Comparison of ENCODE assay signal across 27 cellular contexts in genomic region chr4:127239902-127240575, GRCh38.
"Had no signal": no experiment of that assay in that cellular context is flagged by ENCODE, and none has a peak within 500 bp of the region (broad histone marks: within the 10 kb centered on the region; RNA-seq: fewer than 3 reads in every experiment).

No MANE protein-coding gene starts in this region.

- H3K27me3 Mint-ChIP-seq: activated B cell treated with CpG ODN at 0.5 μM for 24 hours; activated CD8-positive, alpha-beta memory T cell treated with anti-CD3 and anti-CD28 coated beads, Interleukin-2, amount 10 ng/mL, durations not matched to agents 7 days and 5 days; central memory CD8-positive, alpha-beta T cell; dendritic cell treated with granulocyte-macrophage colony-stimulating factor and Interleukin-4, amounts not matched to agents 40 ng/mL and 50 ng/mL, for 4 days; naive thymus-derived CD4-positive, alpha-beta T cell had no signal

- H3K4me3 ChIP-seq: esophagus muscularis mucosa, testis, transverse colon had no signal

- H3K4me1 ChIP-seq: esophagus muscularis mucosa, testis, transverse colon had no signal

- DNase-seq: activated B cell treated with CpG ODN at 0.5 μM for 24 hours; activated CD8-positive, alpha-beta memory T cell treated with anti-CD3 and anti-CD28 coated beads, Interleukin-2, amount 10 ng/mL, durations not matched to agents 7 days and 5 days; activated CD8-positive, alpha-beta T cell treated with anti-CD3 and anti-CD28 coated beads, Interleukin-2, amount 10 ng/mL, durations not matched to agents 7 days and 5 days; activated T-cell treated with anti-CD3 and anti-CD28 coated beads, Interleukin-2, amount 50 U/mL, for 48 hours; anterior cingulate cortex; endodermal cell; head of caudate nucleus; hippocampal formation; left cardiac atrium; mammary epithelial cell; naive thymus-derived CD4-positive, alpha-beta T cell; nucleus accumbens; posterior cingulate gyrus; right cardiac atrium; stimulated activated CD4-positive, alpha-beta T cell treated with anti-CD3 and anti-CD28 coated beads, Interleukin-12 subunit alpha, Interleukin-12 subunit beta, amount 100 ng/mL, for 4 hours; stimulated activated CD4-positive, alpha-beta T cell treated with anti-CD3 and anti-CD28 coated beads, Interleukin-4, amount 100 ng/mL, for 1 hour; stimulated activated naive CD8-positive, alpha-beta T cell treated with anti-CD3 and anti-CD28 coated beads, Interleukin-15, Interleukin-2, amounts not matched to agents 100 U/mL and 50 U/mL, for 24 hours; testis; transverse colon had no signal

- H3K9me3 Mint-ChIP-seq: activated B cell treated with CpG ODN at 0.5 μM for 24 hours; activated T-helper 2 cell treated with anti-CD3 and anti-CD28 coated beads, Interferon-gamma antibody, Interleukin-2, Interleukin-4, amounts not matched to agents 10 μg/mL and 5 μg/mL and 100 μg/mL, durations not matched to agents 14 hours and 24 hours and 36 hours; dendritic cell treated with granulocyte-macrophage colony-stimulating factor and Interleukin-4, amounts not matched to agents 40 ng/mL and 50 ng/mL, for 4 days; endodermal cell; mesothelial cell of epicardium had no signal

- H3K9me3 ChIP-seq: esophagus muscularis mucosa, testis, transverse colon had no signal

- H3K36me3 ChIP-seq: esophagus muscularis mucosa, transverse colon had no signal

- ATAC-seq: activated CD8-positive, alpha-beta memory T cell treated with anti-CD3 and anti-CD28 coated beads, Interleukin-2, amount 10 ng/mL, durations not matched to agents 7 days and 5 days; activated CD8-positive, alpha-beta T cell treated with anti-CD3 and anti-CD28 coated beads, Interleukin-2, amount 10 ng/mL, durations not matched to agents 7 days and 5 days; activated naive CD4-positive, alpha-beta T cell treated with anti-CD3 and anti-CD28 coated beads, Interleukin-2, amount 50 U/mL, for 72 hours; left cardiac atrium; naive thymus-derived CD4-positive, alpha-beta T cell; right cardiac atrium; stimulated activated naive CD8-positive, alpha-beta T cell treated with anti-CD3 and anti-CD28 coated beads, Interleukin-15, Interleukin-2, amounts not matched to agents 100 U/mL and 50 U/mL, for 24 hours had no signal

- H3K4me3 Mint-ChIP-seq: activated B cell treated with CpG ODN at 0.5 μM for 24 hours; activated CD8-positive, alpha-beta memory T cell treated with anti-CD3 and anti-CD28 coated beads, Interleukin-2, amount 10 ng/mL, durations not matched to agents 7 days and 5 days; activated CD8-positive, alpha-beta T cell treated with anti-CD3 and anti-CD28 coated beads, Interleukin-2, amount 10 ng/mL, durations not matched to agents 7 days and 5 days; central memory CD8-positive, alpha-beta T cell; dendritic cell treated with granulocyte-macrophage colony-stimulating factor and Interleukin-4, amounts not matched to agents 40 ng/mL and 50 ng/mL, for 4 days; endodermal cell; mesothelial cell of epicardium; naive thymus-derived CD4-positive, alpha-beta T cell; neural crest cell; T-helper 2 cell treated with Interferon-gamma antibody and Interleukin-4, amounts not matched to agents 5 μg/mL and 100 μg/mL, for 36 hours had no signal

- H3K4me1 Mint-ChIP-seq: activated B cell treated with CpG ODN at 0.5 μM for 24 hours; activated CD8-positive, alpha-beta memory T cell treated with anti-CD3 and anti-CD28 coated beads, Interleukin-2, amount 10 ng/mL, durations not matched to agents 7 days and 5 days; central memory CD8-positive, alpha-beta T cell; endodermal cell; naive thymus-derived CD4-positive, alpha-beta T cell; neural crest cell had no signal

- H3K36me3 Mint-ChIP-seq: activated CD8-positive, alpha-beta memory T cell treated with anti-CD3 and anti-CD28 coated beads, Interleukin-2, amount 10 ng/mL, durations not matched to agents 7 days and 5 days; activated naive CD4-positive, alpha-beta T cell treated with anti-CD3 and anti-CD28 coated beads, Interleukin-2, amount 50 U/mL, for 72 hours; mesothelial cell of epicardium; naive thymus-derived CD4-positive, alpha-beta T cell had no signal

- H3K27me3 ChIP-seq: esophagus muscularis mucosa, testis, transverse colon had no signal

- H3K27ac ChIP-seq: esophagus muscularis mucosa, testis, transverse colon had no signal

- H3K27ac Mint-ChIP-seq: activated B cell treated with CpG ODN at 0.5 μM for 24 hours; activated CD8-positive, alpha-beta memory T cell treated with anti-CD3 and anti-CD28 coated beads, Interleukin-2, amount 10 ng/mL, durations not matched to agents 7 days and 5 days; activated CD8-positive, alpha-beta T cell treated with anti-CD3 and anti-CD28 coated beads, Interleukin-2, amount 10 ng/mL, durations not matched to agents 7 days and 5 days; activated naive CD4-positive, alpha-beta T cell treated with anti-CD3 and anti-CD28 coated beads, Interleukin-2, amount 50 U/mL, for 72 hours; activated T-helper 2 cell treated with anti-CD3 and anti-CD28 coated beads, Interferon-gamma antibody, Interleukin-2, Interleukin-4, amounts not matched to agents 10 μg/mL and 5 μg/mL and 100 μg/mL, durations not matched to agents 14 hours and 24 hours and 36 hours; dendritic cell treated with granulocyte-macrophage colony-stimulating factor and Interleukin-4, amounts not matched to agents 40 ng/mL and 50 ng/mL, for 4 days; endodermal cell; mesothelial cell of epicardium; naive thymus-derived CD4-positive, alpha-beta T cell; T-helper 2 cell treated with Interferon-gamma antibody and Interleukin-4, amounts not matched to agents 5 μg/mL and 100 μg/mL, for 36 hours had no signal
